In genomic region chr20:33443512-33444239, GRCh38 we compare ENCODE assay signal across 8 cellular contexts. TPM values are rescaled to one million over a fixed set of nuclear protein-coding genes. Genes with fewer than 3 reads are reported as not detected.
DNase-seq lines count a peak whose midpoint lies in the region; ATAC-seq, FAIRE-seq and TF ChIP-seq lines count a peak whose summit lies in the region.

Gene SNTA1, minus strand, starts transcription at chr20:33443763. Its CDS starts 143 bp downstream, at chr20:33443620.

- H3K27me3 ChIP-seq in spleen (replicated peaks in 1 of 7) = peaks cover 0 to 9% (median 0%) of the 10 kb centered on the region in 7 donors

- no peaks in the 10 kb centered on the region for H3K36me3 ChIP-seq in spleen

- ATAC-seq in HG03066 (IDR thresholded peaks at IDR 0.05; ENCODE audit: low read depth, unreplicated experiment) = peak; percentile 55
- no peak for ATAC-seq in HG03469 (IDR thresholded peaks at IDR 0.05; ENCODE audit: unreplicated experiment)

- H3K4me3 ChIP-seq in spleen = peak within 1 kb of the TSS; percentile 62 to 88 (median 72)

- intact Hi-C loops in spleen (cut with DNase I; ENCODE audit: low total_unique reads) = no loop called here

- WGBS in spleen, 5 donors = 0 to 1% (median 1%) methylated on average over 19 to 75 of the region's 75 CpGs

- peak in 1 of 11 experiments; percentile 13 for TF ChIP-seq CTCF in spleen (IDR thresholded peaks at IDR 0.05 in 8 of 11, conservative IDR thresholded peaks at IDR 0.05 in 3 of 11)

- H3K27ac ChIP-seq in spleen = peak within 1 kb of the TSS in 7 of 8 donors; percentile 57 to 87 (median 79)

- peaks cover 0 to 33% (median 18%) of the 10 kb centered on the region in 6 donors for H3K4me1 ChIP-seq in spleen

- peaks cover 0 to 4% (median 0%) of the 10 kb centered on the region in 8 donors for H3K9me3 ChIP-seq in spleen

- peak; percentile 93 for DNase-seq in GM12892 (ENCODE audit: insufficient read length)
- DNase-seq in NCI-H2196 treated with DMSO at 0.1 percent for 48 hours (lab: John Stamatoyannopoulos, UW; ENCODE audit: unreplicated experiment) = peak; percentile 83
- DNase-seq in activated CD4-positive, CD25-positive, alpha-beta regulatory T cell treated with anti-CD3 and anti-CD28 coated beads, Interleukin-2, amount 50 U/mL, for 16 hours (ENCODE audit: low read depth, low spot score) = peak; percentile 70
- peak; percentile 73 for DNase-seq in central memory CD4-positive, alpha-beta T cell
- DNase-seq in iris pigment epithelial cell (ENCODE audit: low read depth) = peak; percentile 59
- peak; percentile 98 for DNase-seq in spleen

- TF ChIP-seq POLR2A in GM12892 (IDR thresholded peaks at IDR 0.05; ENCODE audit: low read depth, low read length) (no peak), spleen (IDR thresholded peaks at IDR 0.05) (no peak)

- peak; percentile 71 for FAIRE-seq in GM12892 (lab: Jason Lieb, UNC)

RNA-seq across cellular contexts. Expression of gene SNTA1, which starts in this region (rescaled TPM):
- polyA plus RNA-seq in GM12892 (2012; ENCODE audit: missing spikeins) = 1.0 TPM
- 1 to 10 TPM; 2.4 to 8.7 (median 3.9) TPM for total RNA-seq in spleen
- 1 to 10 TPM; 4.3 to 6.3 (median 5.9) TPM for polyA plus RNA-seq in spleen
